17 cellular contexts compared by ENCODE assay signal in genomic region chr18:7579176-7579922, GRCh38.
"Had no signal": no experiment of that assay in that cellular context is flagged by ENCODE, and none has a peak within 500 bp of the region (broad histone marks: within the 10 kb centered on the region; RNA-seq: fewer than 3 reads in every experiment).

No MANE protein-coding gene starts in this region.

- H3K36me3 Mint-ChIP-seq: naive thymus-derived CD4-positive, alpha-beta T cell; stimulated activated effector memory CD8-positive, alpha-beta T cell treated with anti-CD3 and anti-CD28 coated beads, Interleukin-12 subunit alpha, Interleukin-12 subunit beta, amount 100 ng/mL, for 72 hours; T-cell had no signal

- DNase-seq: activated naive CD4-positive, alpha-beta T cell treated with Interleukin-2 at 50 U/mL for 16 hours; activated naive CD8-positive, alpha-beta T cell treated with anti-CD3 and anti-CD28 coated beads, Interleukin-2, amount 50 U/mL, for 24 hours; activated T-cell treated with anti-CD3 and anti-CD28 coated beads for 4 hours; cortex of kidney; effector CD8-positive, alpha-beta T cell; islet precursor cell; mammary epithelial cell; mucosa of descending colon; naive thymus-derived CD4-positive, alpha-beta T cell; sigmoid colon; T-cell; T-helper 9 cell; thyroid gland had no signal

- H3K27ac ChIP-seq: parathyroid adenoma, sigmoid colon, thyroid gland had no signal

- H2AFZ ChIP-seq: parathyroid adenoma had no signal

- H3K9me3 ChIP-seq: mucosa of descending colon, sigmoid colon, thyroid gland had no signal

- H3K9me3 Mint-ChIP-seq: activated naive CD8-positive, alpha-beta T cell treated with anti-CD3 and anti-CD28 coated beads, Interleukin-2, amount 50 U/mL, for 24 hours; stimulated activated effector memory CD8-positive, alpha-beta T cell treated with anti-CD3 and anti-CD28 coated beads, Interleukin-12 subunit alpha, Interleukin-12 subunit beta, amount 100 ng/mL, for 72 hours had no signal

- H3K9ac ChIP-seq: parathyroid adenoma had no signal

- H3K27me3 ChIP-seq: sigmoid colon, thyroid gland had no signal

- H3K36me3 ChIP-seq: sigmoid colon, thyroid gland had no signal

- H3K27ac Mint-ChIP-seq: activated naive CD8-positive, alpha-beta T cell treated with anti-CD3 and anti-CD28 coated beads, Interleukin-2, amount 50 U/mL, for 24 hours; naive thymus-derived CD4-positive, alpha-beta T cell; stimulated activated effector memory CD8-positive, alpha-beta T cell treated with anti-CD3 and anti-CD28 coated beads, Interleukin-12 subunit alpha, Interleukin-12 subunit beta, amount 100 ng/mL, for 72 hours; T-cell had no signal

- ATAC-seq: activated CD4-positive, CD25-positive, alpha-beta regulatory T cell treated with anti-CD3 and anti-CD28 coated beads, Interleukin-2, amount 50 U/mL, for 24 hours; activated naive CD8-positive, alpha-beta T cell treated with anti-CD3 and anti-CD28 coated beads, Interleukin-2, amount 50 U/mL, for 24 hours; left lobe of liver; mucosa of descending colon; naive thymus-derived CD4-positive, alpha-beta T cell; stimulated activated effector memory CD8-positive, alpha-beta T cell treated with anti-CD3 and anti-CD28 coated beads, Interleukin-12 subunit alpha, Interleukin-12 subunit beta, amount 100 ng/mL, for 72 hours; T-cell had no signal

- H3K4me3 ChIP-seq: mucosa of descending colon, sigmoid colon, thyroid gland had no signal
